ENCODE assay signal across 1 cellular context in genomic region chr10:92757066-92757716, GRCh38.
A peak's percentile ranks its signal among the peaks of the same experiment; 100 is the strongest.
TF ChIP-seq lines count a peak whose summit lies in the region.

No MANE protein-coding gene starts in this region.

TF ChIP-seq in HepG2, 621 proteins besides CTCF, POLR2A, EP300 and RAD21 (continued from another document and continues in another):
- no peak for TF ChIP-seq AKNA (CRISPR knock-in tag; IDR thresholded peaks at IDR 0.05; ENCODE audit: borderline replicate concordance)
- TF ChIP-seq ZNF124 (CRISPR knock-in tag; IDR thresholded peaks at IDR 0.05), result no peak
- no peak for TF ChIP-seq STAT6 (CRISPR knock-in tag; IDR thresholded peaks at IDR 0.05; ENCODE audit: borderline replicate concordance)
- no peak for TF ChIP-seq ZNF20 (CRISPR knock-in tag; IDR thresholded peaks at IDR 0.05)
- no peak for TF ChIP-seq TOPORS (CRISPR knock-in tag; IDR thresholded peaks at IDR 0.05)
- TF ChIP-seq RFXAP (CRISPR knock-in tag; IDR thresholded peaks at IDR 0.05; ENCODE audit: borderline replicate concordance), result no peak
- TF ChIP-seq TMF1 (CRISPR knock-in tag; IDR thresholded peaks at IDR 0.05; ENCODE audit: low read depth), result no peak
- no peak for TF ChIP-seq ZNF264 (CRISPR knock-in tag; IDR thresholded peaks at IDR 0.05)
- no peak for TF ChIP-seq ATF6 (CRISPR knock-in tag; conservative IDR thresholded peaks at IDR 0.05)
- no peak for TF ChIP-seq ZNF782 (CRISPR knock-in tag; IDR thresholded peaks at IDR 0.05; ENCODE audit: borderline replicate concordance)
- TF ChIP-seq ZMAT3 (CRISPR knock-in tag; conservative IDR thresholded peaks at IDR 0.05), result no peak
- no peak for TF ChIP-seq ZNF589 (CRISPR knock-in tag; conservative IDR thresholded peaks at IDR 0.05)
- TF ChIP-seq ZNF441 (CRISPR knock-in tag; IDR thresholded peaks at IDR 0.05; ENCODE audit: borderline replicate concordance), result no peak
- no peak for TF ChIP-seq ZNF17 (CRISPR knock-in tag; IDR thresholded peaks at IDR 0.05)
- no peak for TF ChIP-seq KDM3A (CRISPR knock-in tag; IDR thresholded peaks at IDR 0.05; ENCODE audit: low read depth)
- TF ChIP-seq NFE2L1 (CRISPR knock-in tag; IDR thresholded peaks at IDR 0.05; ENCODE audit: borderline replicate concordance), result no peak
- no peak for TF ChIP-seq ZNF460 (CRISPR knock-in tag; IDR thresholded peaks at IDR 0.05; ENCODE audit: borderline replicate concordance)
- 0 out of 2 replicates have a peak, but pooled peaks have one; percentile 36 for TF ChIP-seq ZNF792 (CRISPR knock-in tag; IDR thresholded peaks at IDR 0.05)
- TF ChIP-seq FOXA1 (IDR thresholded peaks at IDR 0.05), result no peak
- peak; percentile 49 for TF ChIP-seq FOXA1 (CRISPR knock-in tag; IDR thresholded peaks at IDR 0.05)
- no peak for TF ChIP-seq ZNF513 (CRISPR knock-in tag; conservative IDR thresholded peaks at IDR 0.05)
- TF ChIP-seq TFAP4 (IDR thresholded peaks at IDR 0.05; ENCODE audit: borderline replicate concordance, low read depth), result no peak
- 0 out of 2 replicates have a peak, but pooled peaks have one; percentile 25 for TF ChIP-seq KMT2A (CRISPR knock-in tag; IDR thresholded peaks at IDR 0.05)
- no peak for TF ChIP-seq ZFP62 (CRISPR knock-in tag; IDR thresholded peaks at IDR 0.05)
- TF ChIP-seq CREB1 (IDR thresholded peaks at IDR 0.05), result no peak
- no peak for TF ChIP-seq CREB1 (CRISPR knock-in tag; IDR thresholded peaks at IDR 0.05)
- no peak for TF ChIP-seq ZBED4 (CRISPR knock-in tag; IDR thresholded peaks at IDR 0.05; ENCODE audit: borderline replicate concordance)
- TF ChIP-seq KDM2A (CRISPR knock-in tag; IDR thresholded peaks at IDR 0.05; ENCODE audit: borderline replicate concordance, low read depth), result peak; percentile 38; the same call in 1 of the 2 replicates
- TF ChIP-seq ZBTB7A (CRISPR knock-in tag; IDR thresholded peaks at IDR 0.05), result no peak
- TF ChIP-seq ISX (CRISPR knock-in tag; conservative IDR thresholded peaks at IDR 0.05), result no peak
- peak; percentile 20; the same call in 1 of the 2 replicates for TF ChIP-seq MED1 (CRISPR knock-in tag; IDR thresholded peaks at IDR 0.05)
- TF ChIP-seq SP2 (CRISPR knock-in tag; IDR thresholded peaks at IDR 0.05), result no peak
- no peak for TF ChIP-seq TBP (CRISPR knock-in tag; IDR thresholded peaks at IDR 0.05)
- TF ChIP-seq ZMYM4 (CRISPR knock-in tag; IDR thresholded peaks at IDR 0.05), result peak; percentile 63
- TF ChIP-seq PAXIP1 (CRISPR knock-in tag; conservative IDR thresholded peaks at IDR 0.05), result no peak
- peak; percentile 36 for TF ChIP-seq ZFX (CRISPR knock-in tag; IDR thresholded peaks at IDR 0.05; ENCODE audit: low read depth)
- TF ChIP-seq STAG1 (CRISPR knock-in tag; IDR thresholded peaks at IDR 0.05), result no peak
- no peak for TF ChIP-seq ZNF225 (CRISPR knock-in tag; IDR thresholded peaks at IDR 0.05)
- no peak for TF ChIP-seq PRPF4 (IDR thresholded peaks at IDR 0.05; ENCODE audit: low read depth, low read length, poor library complexity, severe bottlenecking)
- no peak for TF ChIP-seq AKAP8 (CRISPR knock-in tag; IDR thresholded peaks at IDR 0.05)
- no peak for TF ChIP-seq ZNF530 (CRISPR knock-in tag; IDR thresholded peaks at IDR 0.05; ENCODE audit: low read depth)
- no peak for TF ChIP-seq XBP1 (CRISPR knock-in tag; IDR thresholded peaks at IDR 0.05)
